In the genomic region with DNA sequence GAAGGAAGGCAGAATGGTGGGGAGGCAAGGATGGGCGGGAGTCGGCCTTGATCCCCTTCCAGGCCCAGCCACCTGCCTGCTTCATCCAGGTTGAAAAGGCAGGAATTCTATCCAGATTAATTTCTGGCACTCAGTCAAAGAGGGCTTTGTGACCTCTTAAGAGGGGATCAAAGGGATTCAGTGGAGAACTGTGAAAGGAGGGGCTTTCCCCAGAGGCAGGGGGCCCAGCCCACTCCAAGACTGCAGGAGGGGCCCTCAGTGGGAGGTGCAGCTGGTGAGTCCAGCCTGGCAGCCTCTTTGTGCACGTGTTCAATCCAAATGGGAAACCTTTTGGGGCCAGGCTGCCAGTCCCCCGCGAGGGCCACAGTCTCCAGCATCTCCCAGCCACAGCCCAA, we compare ENCODE assay signal across 11 cellular contexts.
A peak's percentile ranks its signal among the peaks of the same experiment; 100 is the strongest.
DNase-seq lines count a peak whose midpoint lies in the region; ATAC-seq, FAIRE-seq and TF ChIP-seq lines count a peak whose summit lies in the region.
"Had no signal": no experiment of that assay in that cellular context is flagged by ENCODE, and none has a peak within 500 bp of the region (broad histone marks: within the 10 kb centered on the region; RNA-seq: fewer than 3 reads in every experiment).

No MANE protein-coding gene starts in this region.

- no peak for DNase-seq in HepG2 (ENCODE audit: low spot score)
- DNase-seq in right lobe of liver: no peak
- DNase-seq in PC-3: no peak
- no peak for DNase-seq in glutamatergic neuron
- no peak for DNase-seq in A172 (ENCODE audit: low spot score)
- no peak for DNase-seq in effector CD8-positive, alpha-beta T cell (lab: John Stamatoyannopoulos, UW)
- DNase-seq: stimulated activated CD4-positive, alpha-beta T cell treated with anti-CD3 and anti-CD28 coated beads, Interleukin-1b, Interleukin-23, amount 100 ng/mL, for 48 hours; stimulated activated naive CD4-positive, alpha-beta T cell treated with Interleukin-2 at 50 U/mL for 16 hours had no signal

- no peaks in the 10 kb centered on the region for H3K9me2 ChIP-seq in PC-3 (replicated peaks; ENCODE audit: low read length)

- H3K4me1 ChIP-seq in HepG2 (ENCODE audit: insufficient read depth, low read length) (peaks cover 60% of the 10 kb centered on the region), right lobe of liver (peaks cover 0 to 37% (median 18%) of the 10 kb centered on the region in 4 donors), PC-3 (ENCODE audit: insufficient read depth, low read length) (peaks cover 24% of the 10 kb centered on the region)

- ATAC-seq in HepG2: no peak
- no peak for ATAC-seq in right lobe of liver
- no peak for ATAC-seq in PC-3
- ATAC-seq in GM18517 (IDR thresholded peaks at IDR 0.05; ENCODE audit: unreplicated experiment): no peak
- ATAC-seq in GM21515 (IDR thresholded peaks at IDR 0.05; ENCODE audit: unreplicated experiment): no peak

- no peaks in the 10 kb centered on the region for H3F3A ChIP-seq in PC-3 (ENCODE audit: low read length, unreplicated experiment)

- no peaks in the 10 kb centered on the region for H3K36me3 Mint-ChIP-seq in glutamatergic neuron (ENCODE audit: unreplicated experiment)

- 97% methylated on average over 5 of the region's 5 CpGs for WGBS in HepG2 (ENCODE audit: low lambda C conversion rate)
- 90% methylated on average over 3 of the region's 5 CpGs for WGBS in right lobe of liver (ENCODE audit: insufficient coverage, low coverage, low lambda C conversion rate, missing lambda C conversion rate)

- H3K36me3 ChIP-seq in HepG2 (replicated peaks in 1 of 2; ENCODE audit: control insufficient read depth in 1 of 2, insufficient read depth in 2 of 2, low read length in 2 of 2) (peaks cover 11 to 35% of the 10 kb centered on the region in 2 experiments; a peak in 4 of 5 replicates), right lobe of liver (no peaks in the 10 kb centered on the region), PC-3 (ENCODE audit: low read depth, low read length) (0 out of 2 replicates have a peak, but pooled peaks cover 5% of the 10 kb centered on the region)

- no peak for TF ChIP-seq POLR2A in HepG2 (IDR thresholded peaks at IDR 0.05; ENCODE audit: insufficient read depth in 1 of 2, low read depth in 2 of 2, low read length in 2 of 2)
- TF ChIP-seq POLR2A in right lobe of liver (IDR thresholded peaks at IDR 0.05): no peak

- peaks cover 17% of the 10 kb centered on the region for H3K27me3 Mint-ChIP-seq in glutamatergic neuron (ENCODE audit: unreplicated experiment)

- H3K27ac ChIP-seq in HepG2 (ENCODE audit: extremely low read length, insufficient read depth, low read length): no peak overlapping the region
- no peak overlapping the region for H3K27ac ChIP-seq in right lobe of liver
- H3K27ac ChIP-seq in PC-3 (ENCODE audit: low read length): 0 out of 2 replicates have a peak overlapping the region, but pooled peaks have one; percentile 90

- H3K4me1 Mint-ChIP-seq in glutamatergic neuron (ENCODE audit: low read depth, unreplicated experiment): peaks cover 44% of the 10 kb centered on the region

- CTCF ChIA-PET in HepG2 (lab: Yijun Ruan, JAX; ENCODE audit: low intra/inter-chr PET ratio, low total read pairs): no interaction called here
- CTCF ChIA-PET in PC-3 (lab: Charles Lee): no interaction called here

- in situ Hi-C loops in HepG2 (cut with HindIII; ENCODE audit: extremely low pct_ligation_motif_present, low pct_unique_long_range_greater_than_20kb): no loop called here

- no peak for FAIRE-seq in HepG2 (lab: Jason Lieb, UNC)
- FAIRE-seq: bronchial epithelial cell had no signal

- TF ChIP-seq RAD21 in HepG2 (CRISPR knock-in tag; IDR thresholded peaks at IDR 0.05): no peak

- no peak overlapping the region for H3K4me3 ChIP-seq in HepG2 (replicated peaks in 1 of 3; ENCODE audit: insufficient read depth in 1 of 3, low read depth in 2 of 3, low read length in 3 of 3)
- no peak overlapping the region for H3K4me3 ChIP-seq in right lobe of liver
- H3K4me3 ChIP-seq in PC-3 (ENCODE audit: low read length): no peak overlapping the region

- intact Hi-C loops in HepG2 (cut with micrococcal nuclease; ENCODE audit: unreplicated experiment): no loop called here
- intact Hi-C loops in right lobe of liver (cut with DNase I): no loop called here
- intact Hi-C loops in PC-3 (cut with micrococcal nuclease): no loop called here

- TF ChIP-seq EP300 in HepG2 (IDR thresholded peaks at IDR 0.05; ENCODE audit: low read depth in 2 of 2, low read length in 2 of 2) (no peak), HepG2 (CRISPR knock-in tag; IDR thresholded peaks at IDR 0.05; ENCODE audit: borderline replicate concordance) (no peak)

- H3K4me2 ChIP-seq in HepG2 (ENCODE audit: low read depth, low read length): no peak overlapping the region
- H3K4me2 ChIP-seq in PC-3 (ENCODE audit: low read length): no peak overlapping the region

- H3K9me3 Mint-ChIP-seq in glutamatergic neuron (ENCODE audit: unreplicated experiment): peaks cover 19% of the 10 kb centered on the region

- peak overlapping the region; percentile 76 for H3K27ac Mint-ChIP-seq in glutamatergic neuron (ENCODE audit: unreplicated experiment)

- no TSS peak for BruUV-seq in HepG2 (replicated peaks; lab: Mats Ljungman, UMichigan)
- BruUV-seq in PC-3 (replicated peaks; lab: Mats Ljungman, UMichigan): no TSS peak

- H3K9me3 ChIP-seq in HepG2 (ENCODE audit: low read length): no peaks in the 10 kb centered on the region
- no peaks in the 10 kb centered on the region for H3K9me3 ChIP-seq in right lobe of liver
- H3K9me3 ChIP-seq in PC-3 (ENCODE audit: low read length): no peaks in the 10 kb centered on the region

- H3K27me3 ChIP-seq in HepG2 (ENCODE audit: control insufficient read depth in 1 of 2, insufficient read depth in 2 of 2, low read length in 2 of 2): no peaks in the 10 kb centered on the region
- H3K27me3 ChIP-seq in right lobe of liver: no peaks in the 10 kb centered on the region
- H3K27me3 ChIP-seq in PC-3 (ENCODE audit: low read length): no peaks in the 10 kb centered on the region

- POLR2A ChIA-PET in HepG2 (lab: Yijun Ruan, JAX) (no interaction called here), PC-3 (lab: Charles Lee; ENCODE audit: unreplicated experiment) (no interaction called here)

- TF ChIP-seq CTCF in HepG2 (CRISPR knock-in tag; IDR thresholded peaks at IDR 0.05): no peak
- TF ChIP-seq CTCF in right lobe of liver (IDR thresholded peaks at IDR 0.05): no peak
- TF ChIP-seq CTCF in PC-3 (conservative IDR thresholded peaks at IDR 0.05; ENCODE audit: low read depth, low read length): no peak
- no peak for TF ChIP-seq CTCF in glutamatergic neuron (IDR thresholded peaks at IDR 0.05; ENCODE audit: partially characterized antibody, unreplicated experiment)

- peaks cover 29% of the 10 kb centered on the region for H3K79me2 ChIP-seq in HepG2 (ENCODE audit: insufficient read depth, low read length)
- H3K79me2 ChIP-seq in PC-3 (ENCODE audit: low read length): peaks cover 68% of the 10 kb centered on the region

- H3K9ac ChIP-seq in HepG2 (ENCODE audit: insufficient read depth, low read depth, low read length): no peak overlapping the region
- no peak overlapping the region for H3K9ac ChIP-seq in PC-3 (ENCODE audit: low read length)

- H2AFZ ChIP-seq in HepG2 (ENCODE audit: low read length) (no peak overlapping the region), PC-3 (ENCODE audit: low read length) (no peak overlapping the region)

- no peak overlapping the region for H3K4me3 Mint-ChIP-seq in glutamatergic neuron (ENCODE audit: unreplicated experiment)

- H4K20me1 ChIP-seq in HepG2 (ENCODE audit: insufficient read depth, low read length): peaks cover 55% of the 10 kb centered on the region
- H4K20me1 ChIP-seq in PC-3 (ENCODE audit: low read length): no peaks in the 10 kb centered on the region

TF ChIP-seq in HepG2, 621 proteins besides CTCF, POLR2A, EP300 and RAD21:
- TF ChIP-seq TCF7L2 (IDR thresholded peaks at IDR 0.05; ENCODE audit: low read depth, low read length) (no peak), SPEN (CRISPR knock-in tag; IDR thresholded peaks at IDR 0.05; ENCODE audit: low read depth) (0 out of 2 replicates have a peak, but pooled peaks have one; percentile 26), AGO2 (optimal IDR thresholded peaks at IDR 0.05; ENCODE audit: low read depth, low read length) (peak; percentile 4), RBM22 (optimal IDR thresholded peaks at IDR 0.05; ENCODE audit: low read length) (peak; percentile 34), MAFF (IDR thresholded peaks at IDR 0.05; ENCODE audit: low read depth, low read length) (no peak), SMAD1 (CRISPR knock-in tag; IDR thresholded peaks at IDR 0.05; ENCODE audit: borderline replicate concordance, low read depth) (no peak), ZNF547 (CRISPR knock-in tag; IDR thresholded peaks at IDR 0.05) (no peak), ZNF7 (CRISPR knock-in tag; IDR thresholded peaks at IDR 0.05) (no peak)
TF ChIP-seq in HepG2: peak in this region for 3.
